1 cellular context compared by ENCODE assay signal in genomic region chr4:128060620-128061565, GRCh38.
TF ChIP-seq lines count a peak whose summit lies in the region.

Gene LARP1B, plus strand, starts transcription at chr4:128061312. Its CDS starts 13,640 bp downstream, at chr4:128074952.

TF ChIP-seq in HepG2, 621 proteins besides CTCF, POLR2A, EP300 and RAD21 (continued from another document and continues in another):
- TF ChIP-seq ZNF333 (CRISPR knock-in tag; IDR thresholded peaks at IDR 0.05; ENCODE audit: borderline replicate concordance) (no peak), ZNF883 (CRISPR knock-in tag; IDR thresholded peaks at IDR 0.05; ENCODE audit: not compliant biosample characterization) (peak; percentile 74), PCBP2 (optimal IDR thresholded peaks at IDR 0.05; ENCODE audit: low read depth, low read length, poor library complexity, severe bottlenecking) (no peak), ZNF564 (CRISPR knock-in tag; IDR thresholded peaks at IDR 0.05) (peak; percentile 53; the same call in 1 of the 2 replicates), IRF2 (CRISPR knock-in tag; IDR thresholded peaks at IDR 0.05) (0 out of 2 replicates have a peak, but pooled peaks have one; percentile 60), RXRA (CRISPR knock-in tag; IDR thresholded peaks at IDR 0.05) (no peak), NFATC3 (CRISPR knock-in tag; IDR thresholded peaks at IDR 0.05) (no peak), SMAD1 (CRISPR knock-in tag; IDR thresholded peaks at IDR 0.05; ENCODE audit: borderline replicate concordance, low read depth) (no peak), ZNF451 (CRISPR knock-in tag; IDR thresholded peaks at IDR 0.05) (peak; percentile 97), FOXA3 (CRISPR knock-in tag; IDR thresholded peaks at IDR 0.05) (0 out of 2 replicates have a peak, but pooled peaks have one; percentile 38), STAT6 (CRISPR knock-in tag; IDR thresholded peaks at IDR 0.05; ENCODE audit: borderline replicate concordance) (no peak), ZNF264 (CRISPR knock-in tag; IDR thresholded peaks at IDR 0.05) (no peak), ZFP90 (CRISPR knock-in tag; IDR thresholded peaks at IDR 0.05; ENCODE audit: borderline replicate concordance) (peak; percentile 86; the same call in 1 of the 2 replicates), HCFC1 (IDR thresholded peaks at IDR 0.05; ENCODE audit: low read depth, low read length) (peak; percentile 20; the same call in 1 of the 2 replicates), KDM2A (CRISPR knock-in tag; IDR thresholded peaks at IDR 0.05; ENCODE audit: borderline replicate concordance, low read depth) (peak; percentile 56; the same call in 1 of the 2 replicates), GATA4 (IDR thresholded peaks at IDR 0.05; ENCODE audit: borderline replicate concordance, low read depth) (peak; percentile 51), SNAI1 (CRISPR knock-in tag; IDR thresholded peaks at IDR 0.05; ENCODE audit: borderline replicate concordance) (no peak; the same call in 1 of the 2 replicates), NKX3-1 (CRISPR knock-in tag; IDR thresholded peaks at IDR 0.05) (no peak), MYNN (CRISPR knock-in tag; IDR thresholded peaks at IDR 0.05; ENCODE audit: low read depth) (no peak), MLLT10 (CRISPR knock-in tag; IDR thresholded peaks at IDR 0.05) (no peak), MAZ (IDR thresholded peaks at IDR 0.05; ENCODE audit: borderline replicate concordance, low read depth, low read length) (peak; percentile 49; the same call in 1 of the 2 replicates), MAZ (CRISPR knock-in tag; IDR thresholded peaks at IDR 0.05; ENCODE audit: low read depth) (peak; percentile 94), ARID5B (CRISPR knock-in tag; IDR thresholded peaks at IDR 0.05) (peak; percentile 56), ZNF777 (CRISPR knock-in tag; IDR thresholded peaks at IDR 0.05) (no peak; the same call in none of the 2 replicates), SRY (CRISPR knock-in tag; IDR thresholded peaks at IDR 0.05) (peak; percentile 92; the same call in 1 of the 2 replicates), ZNF614 (CRISPR knock-in tag; IDR thresholded peaks at IDR 0.05; ENCODE audit: borderline replicate concordance) (no peak; the same call in 1 of the 2 replicates), ZNF563 (CRISPR knock-in tag; IDR thresholded peaks at IDR 0.05) (peak; percentile 98), KLF13 (CRISPR knock-in tag; IDR thresholded peaks at IDR 0.05) (no peak), ZNF562 (CRISPR knock-in tag; IDR thresholded peaks at IDR 0.05; ENCODE audit: borderline replicate concordance) (no peak; the same call in 1 of the 2 replicates), CBX1 (IDR thresholded peaks at IDR 0.05; ENCODE audit: low read depth) (peak; percentile 77), PREB (CRISPR knock-in tag; IDR thresholded peaks at IDR 0.05) (no peak), POLR2G (IDR thresholded peaks at IDR 0.05; ENCODE audit: low read depth, low read length) (peak; percentile 94), ZNF597 (CRISPR knock-in tag; IDR thresholded peaks at IDR 0.05) (no peak), NCOA5 (CRISPR knock-in tag; IDR thresholded peaks at IDR 0.05) (no peak), ZNF280D (CRISPR knock-in tag; IDR thresholded peaks at IDR 0.05) (no peak), ISX (CRISPR knock-in tag; conservative IDR thresholded peaks at IDR 0.05) (peak; percentile 20; the same call in 1 of the 2 replicates), ZSCAN29 (CRISPR knock-in tag; conservative IDR thresholded peaks at IDR 0.05) (peak; percentile 36; the same call in 1 of the 2 replicates), ZNF749 (CRISPR knock-in tag; IDR thresholded peaks at IDR 0.05; ENCODE audit: borderline replicate concordance) (peak; percentile 84), IRX3 (CRISPR knock-in tag; IDR thresholded peaks at IDR 0.05; ENCODE audit: borderline replicate concordance, low read depth) (peak; percentile 93; the same call in 1 of the 2 replicates), NR0B2 (CRISPR knock-in tag; IDR thresholded peaks at IDR 0.05) (peak; percentile 80; the same call in 1 of the 2 replicates), ZNF44 (CRISPR knock-in tag; IDR thresholded peaks at IDR 0.05) (no peak), ZNF629 (CRISPR knock-in tag; conservative IDR thresholded peaks at IDR 0.05) (no peak; the same call in 1 of the 2 replicates), SP4 (CRISPR knock-in tag; IDR thresholded peaks at IDR 0.05) (peak; percentile 96), NFYB (CRISPR knock-in tag; IDR thresholded peaks at IDR 0.05) (peak; percentile 71), ZNF790 (CRISPR knock-in tag; IDR thresholded peaks at IDR 0.05; ENCODE audit: borderline replicate concordance) (peak; percentile 88; the same call in 1 of the 2 replicates), TFE3 (CRISPR knock-in tag; IDR thresholded peaks at IDR 0.05) (peak; percentile 46; the same call in 1 of the 2 replicates), ZNF747 (CRISPR knock-in tag; IDR thresholded peaks at IDR 0.05; ENCODE audit: borderline replicate concordance) (no peak), ZNF282 (IDR thresholded peaks at IDR 0.05; ENCODE audit: partially characterized antibody) (no peak), TEAD3 (CRISPR knock-in tag; optimal IDR thresholded peaks at IDR 0.05; ENCODE audit: borderline replicate concordance) (peak; percentile 51), FOXP1 (IDR thresholded peaks at IDR 0.05) (no peak), FOXP1 (CRISPR knock-in tag; IDR thresholded peaks at IDR 0.05) (no peak), MLX (CRISPR knock-in tag; IDR thresholded peaks at IDR 0.05) (peak; percentile 20; the same call in 1 of the 2 replicates), DBP (CRISPR knock-in tag; IDR thresholded peaks at IDR 0.05; ENCODE audit: not compliant biosample characterization) (no peak), TCF7L2 (IDR thresholded peaks at IDR 0.05; ENCODE audit: low read depth, low read length) (no peak), PAWR (CRISPR knock-in tag; IDR thresholded peaks at IDR 0.05; ENCODE audit: borderline replicate concordance) (no peak), WIZ (CRISPR knock-in tag; IDR thresholded peaks at IDR 0.05) (0 out of 2 replicates have a peak, but pooled peaks have one; percentile 48), U2AF2 (IDR thresholded peaks at IDR 0.05; ENCODE audit: low read depth, low read length) (no peak)
